ENCODE assay signal across 14 cellular contexts in genomic region chr12:75550401-75550851, GRCh38. TPM values are rescaled to one million over a fixed set of nuclear protein-coding genes. Genes with fewer than 3 reads are reported as not detected.
A peak's percentile ranks its signal among the peaks of the same experiment; 100 is the strongest.
DNase-seq lines count a peak whose midpoint lies in the region; ATAC-seq and TF ChIP-seq lines count a peak whose summit lies in the region.
"Had no signal": no experiment of that assay in that cellular context is flagged by ENCODE, and none has a peak within 500 bp of the region (broad histone marks: within the 10 kb centered on the region; RNA-seq: fewer than 3 reads in every experiment).

No MANE protein-coding gene starts in this region.

- POLR2A ChIA-PET in A673 (lab: Charles Lee; ENCODE audit: low non-redundant PET): interaction anchor here (0.6 kb wide), 1 partner anchor 365 kb away, joined by 4 read pairs; no protein-coding TSS in a partner anchor
- POLR2A ChIA-PET in CD8-positive, alpha-beta T cell (lab: Charles Lee): no interaction called here

- H3K36me3 ChIP-seq in A673 (ENCODE audit: insufficient read depth, low read length, poor library complexity, severe bottlenecking) (no peaks in the 10 kb centered on the region), mesodermal cell (ENCODE audit: control insufficient read depth, insufficient read depth, low read length) (no peaks in the 10 kb centered on the region)
- H3K36me3 ChIP-seq in CD8-positive, alpha-beta T cell (ENCODE audit: insufficient read depth, low read length): no peaks in the 10 kb centered on the region
- H3K36me3 ChIP-seq: vagina had no signal

- TF ChIP-seq CTCF in A673 (conservative IDR thresholded peaks at IDR 0.05; ENCODE audit: low read depth, low read length): no peak
- TF ChIP-seq CTCF in brain (conservative IDR thresholded peaks at IDR 0.05): no peak
- no peak for TF ChIP-seq CTCF in CD8-positive, alpha-beta T cell (IDR thresholded peaks at IDR 0.05)

- peak overlapping the region in 4 of 5 experiments; percentile 58 to 89 (median 68) for H3K27ac Mint-ChIP-seq in brain
- H3K27ac Mint-ChIP-seq in CD8-positive, alpha-beta T cell: no peak overlapping the region
- H3K27ac Mint-ChIP-seq: B cell; dendritic cell treated with granulocyte-macrophage colony-stimulating factor and Interleukin-4, amounts not matched to agents 40 ng/mL and 50 ng/mL, for 4 days had no signal

- H3K27ac ChIP-seq in A673 (ENCODE audit: low read depth, low read length, poor library complexity, severe bottlenecking) (no peak overlapping the region), mesodermal cell (ENCODE audit: low read depth, low read length, severe bottlenecking) (peak overlapping the region; percentile 38)
- no peak overlapping the region for H3K27ac ChIP-seq in CD8-positive, alpha-beta T cell (ENCODE audit: low read depth, low read length)
- H3K27ac ChIP-seq: vagina had no signal

- H3K4me3 ChIP-seq in A673 (ENCODE audit: low read depth, low read length, poor library complexity, severe bottlenecking) (peak overlapping the region; percentile 1), mesodermal cell (ENCODE audit: extremely low read depth, insufficient read depth, low read length, poor library complexity, severe bottlenecking) (no peak overlapping the region)
- H3K4me3 ChIP-seq in CD8-positive, alpha-beta T cell (ENCODE audit: low read depth, low read length): no peak overlapping the region
- H3K4me3 ChIP-seq: GM12878, vagina had no signal

- no peaks in the 10 kb centered on the region for H3K27me3 ChIP-seq in A673 (replicated peaks; ENCODE audit: insufficient read depth, low read depth, low read length, poor library complexity)
- no peaks in the 10 kb centered on the region for H3K27me3 ChIP-seq in CD8-positive, alpha-beta T cell (ENCODE audit: insufficient read depth, low read length)
- H3K27me3 ChIP-seq: vagina had no signal

- H3K9me3 Mint-ChIP-seq in brain: no peaks in the 10 kb centered on the region
- no peaks in the 10 kb centered on the region for H3K9me3 Mint-ChIP-seq in CD8-positive, alpha-beta T cell
- H3K9me3 Mint-ChIP-seq: dendritic cell treated with granulocyte-macrophage colony-stimulating factor and Interleukin-4, amounts not matched to agents 40 ng/mL and 50 ng/mL, for 4 days had no signal

- H3K4me3 Mint-ChIP-seq in brain: peak overlapping the region in 3 of 5 experiments; percentile 23 to 40 (median 29)
- H3K4me3 Mint-ChIP-seq in CD8-positive, alpha-beta T cell: no peak overlapping the region
- H3K4me3 Mint-ChIP-seq: B cell; dendritic cell treated with granulocyte-macrophage colony-stimulating factor and Interleukin-4, amounts not matched to agents 40 ng/mL and 50 ng/mL, for 4 days had no signal

- peaks cover 62% of the 10 kb centered on the region for H3K4me1 Mint-ChIP-seq in brain
- no peaks in the 10 kb centered on the region for H3K4me1 Mint-ChIP-seq in CD8-positive, alpha-beta T cell (ENCODE audit: low read depth)
- H3K4me1 Mint-ChIP-seq: B cell had no signal

- no peaks in the 10 kb centered on the region for H3K36me3 Mint-ChIP-seq in brain
- H3K36me3 Mint-ChIP-seq in CD8-positive, alpha-beta T cell: no peaks in the 10 kb centered on the region

- intact Hi-C loops in A673 (cut with micrococcal nuclease; ENCODE audit: unreplicated experiment): no loop called here
- intact Hi-C loops in CD8-positive, alpha-beta T cell (cut with DNase I, micrococcal nuclease): no loop called here

- H3K27me3 Mint-ChIP-seq in brain: peaks cover 3% of the 10 kb centered on the region
- H3K27me3 Mint-ChIP-seq in CD8-positive, alpha-beta T cell (ENCODE audit: low read depth): peaks cover 14% of the 10 kb centered on the region

- no peaks in the 10 kb centered on the region for H3K9me3 ChIP-seq in A673 (ENCODE audit: low read depth, low read length, poor library complexity, severe bottlenecking)
- H3K9me3 ChIP-seq in mesodermal cell (ENCODE audit: control insufficient read depth, low read length): no peaks in the 10 kb centered on the region
- no peaks in the 10 kb centered on the region for H3K9me3 ChIP-seq in CD8-positive, alpha-beta T cell (ENCODE audit: low read length)
- H3K9me3 ChIP-seq: vagina had no signal

- no TSS peak for BruUV-seq in A673 (replicated peaks; lab: Mats Ljungman, UMichigan)

- DNase-seq in A673 (ENCODE audit: low spot score) (peak; percentile 58), LHCN-M2 (ENCODE audit: low read depth) (peak; percentile 16), MV-4-11 (lab: John Stamatoyannopoulos, UW) (no peak)
- DNase-seq in CD8-positive, alpha-beta T cell: no peak
- DNase-seq: NCI-H2081 treated with DMSO at 0.1 percent for 48 hours, T-helper 1 cell had no signal

- ATAC-seq in GM19035 (IDR thresholded peaks at IDR 0.05; ENCODE audit: unreplicated experiment): no peak
- no peak for ATAC-seq in CD8-positive, alpha-beta T cell
- no peak for ATAC-seq in GM18498 (IDR thresholded peaks at IDR 0.05; ENCODE audit: unreplicated experiment)
- ATAC-seq: GM12878 had no signal

- CTCF ChIA-PET in A673 (lab: Charles Lee): no interaction called here
- CTCF ChIA-PET in CD8-positive, alpha-beta T cell (lab: Charles Lee): no interaction called here

- H3K4me1 ChIP-seq in A673 (ENCODE audit: insufficient read depth, low read length, poor library complexity, severe bottlenecking): peaks cover 44% of the 10 kb centered on the region
- H3K4me1 ChIP-seq in mesodermal cell (ENCODE audit: control insufficient read depth, insufficient read depth, low read length, poor library complexity, severe bottlenecking): peaks cover 11% of the 10 kb centered on the region
- no peaks in the 10 kb centered on the region for H3K4me1 ChIP-seq in CD8-positive, alpha-beta T cell (ENCODE audit: insufficient read depth, low read length)

- WGBS in mesodermal cell (ENCODE audit: insufficient coverage in 2 of 2), 2 experiments: 81 to 85% methylated on average over 5 to 6 of the region's 7 CpGs

RNA-seq across cellular contexts. Expression of gene KRR1, which starts 39.0 kb away (rescaled TPM):
- total RNA-seq in A673 (2021) (75.3 and 85.9 TPM in 2 replicates), LHCN-M2 (2014; rRNA removed) (46.6 and 52.7 TPM in 2 replicates)
- polyA plus RNA-seq in LHCN-M2 (2012): 19.1 TPM
- polyA plus RNA-seq in brain (ENCODE audit: insufficient read depth, low read depth, low replicate concordance): 7.8 TPM
- 27.6 TPM for polyA plus RNA-seq in mesodermal cell (2013, experiment 1 of 2)
- polyA plus RNA-seq in mesodermal cell (2013, experiment 2 of 2): 41.1 TPM
- total RNA-seq in CD8-positive, alpha-beta T cell: 100 to 1,000 TPM; 158 to 161 TPM

Comparison
In these comparisons a context has a peak if more than half of its experiments do, and no peak if none do; other contexts are left out.
1. DNase-seq: peak in A673 (single experiment) and LHCN-M2 (single experiment); none in MV-4-11 (single experiment) and CD8-positive, alpha-beta T cell (0 of 7).